8 cellular contexts compared by ENCODE assay signal in genomic region chr11:128624269-128625170, GRCh38. TPM values are rescaled to one million over a fixed set of nuclear protein-coding genes. Genes with fewer than 3 reads are reported as not detected.
DNase-seq lines count a peak whose midpoint lies in the region; ATAC-seq, FAIRE-seq and TF ChIP-seq lines count a peak whose summit lies in the region.

No MANE protein-coding gene starts in this region.

- no peaks in the 10 kb centered on the region for H3K79me2 ChIP-seq in GM23338 (replicated peaks; ENCODE audit: insufficient read depth)

- peaks cover 46% of the 10 kb centered on the region for H3K4me1 Mint-ChIP-seq in GM23338
- peaks cover 91% of the 10 kb centered on the region for H3K4me1 Mint-ChIP-seq in activated naive CD8-positive, alpha-beta T cell treated with anti-CD3 and anti-CD28 coated beads for 36 hours

- H3K4me3 Mint-ChIP-seq in GM23338: no peak overlapping the region
- H3K4me3 Mint-ChIP-seq in activated naive CD8-positive, alpha-beta T cell treated with anti-CD3 and anti-CD28 coated beads for 36 hours: peak overlapping the region; percentile 50

- peaks cover 14% of the 10 kb centered on the region for H3K27me3 Mint-ChIP-seq in GM23338 (ENCODE audit: insufficient read depth, low read depth, poor library complexity)
- no peaks in the 10 kb centered on the region for H3K27me3 Mint-ChIP-seq in activated naive CD8-positive, alpha-beta T cell treated with anti-CD3 and anti-CD28 coated beads for 36 hours

- TF ChIP-seq POLR2A in Peyer's patch (IDR thresholded peaks at IDR 0.05): no peak

- H4K20me1 ChIP-seq in GM23338 (replicated peaks; ENCODE audit: insufficient read depth): no peaks in the 10 kb centered on the region

- no peaks in the 10 kb centered on the region for H3K36me3 ChIP-seq in GM06990 (ENCODE audit: control insufficient read depth, insufficient read depth, low read length)
- no peaks in the 10 kb centered on the region for H3K36me3 ChIP-seq in GM23338 (ENCODE audit: insufficient read depth)
- H3K36me3 ChIP-seq in Peyer's patch: no peaks in the 10 kb centered on the region
- no peaks in the 10 kb centered on the region for H3K36me3 ChIP-seq in MG63

- peak overlapping the region; percentile 63; the same call in 1 of the 2 replicates for H2AFZ ChIP-seq in GM23338

- FAIRE-seq in D721Med (lab: Jason Lieb, UNC): no peak

- H3K4me2 ChIP-seq in GM23338: peak overlapping the region; percentile 64; the same call in 1 of the 2 replicates

- DNase-seq in GM06990 (ENCODE audit: extremely low read depth, insufficient read length) (peak; percentile 77), GM23338 (ENCODE audit: low spot score) (no peak), Peyer's patch (peak in 2 of 3 donors; percentile 84 to 86), NCI-H146 treated with DMSO at 0.1 percent for 48 hours (lab: John Stamatoyannopoulos, UW; ENCODE audit: unreplicated experiment) (no peak), MG63 (no peak), D721Med (ENCODE audit: insufficient read length, low spot score) (no peak)
- peak; percentile 62 for DNase-seq in activated naive CD8-positive, alpha-beta T cell treated with anti-CD3 and anti-CD28 coated beads for 36 hours
- peak; percentile 27 for DNase-seq in stimulated activated CD8-positive, alpha-beta memory T cell treated with anti-CD3 and anti-CD28 coated beads, Interleukin-7, amount 100 ng/mL, for 24 hours (ENCODE audit: low read depth)

- H3K9me3 ChIP-seq in Peyer's patch (no peaks in the 10 kb centered on the region), MG63 (no peaks in the 10 kb centered on the region)

- TF ChIP-seq CTCF in GM06990 (IDR thresholded peaks at IDR 0.05; ENCODE audit: insufficient read depth, low read length, poor library complexity, severe bottlenecking): no peak
- no peak for TF ChIP-seq CTCF in GM23338 (conservative IDR thresholded peaks at IDR 0.05; ENCODE audit: low read depth in 2 of 2)
- no peak for TF ChIP-seq CTCF in Peyer's patch (IDR thresholded peaks at IDR 0.05)
- no peak for TF ChIP-seq CTCF in D721Med (IDR thresholded peaks at IDR 0.05; ENCODE audit: insufficient read depth, missing control alignments)

- no peak overlapping the region for H3K4me3 ChIP-seq in GM06990 (replicated peaks; ENCODE audit: low read depth, low read length)
- H3K4me3 ChIP-seq in GM23338: no peak overlapping the region
- H3K4me3 ChIP-seq in Peyer's patch: no peak overlapping the region
- no peak overlapping the region for H3K4me3 ChIP-seq in MG63

- H3K9me3 Mint-ChIP-seq in GM23338: no peaks in the 10 kb centered on the region
- H3K9me3 Mint-ChIP-seq in activated naive CD8-positive, alpha-beta T cell treated with anti-CD3 and anti-CD28 coated beads for 36 hours: no peaks in the 10 kb centered on the region

- no peaks in the 10 kb centered on the region for H3K36me3 Mint-ChIP-seq in GM23338 (ENCODE audit: low read depth)
- H3K36me3 Mint-ChIP-seq in activated naive CD8-positive, alpha-beta T cell treated with anti-CD3 and anti-CD28 coated beads for 36 hours: no peaks in the 10 kb centered on the region

- H3K27ac Mint-ChIP-seq in GM23338: no peak overlapping the region
- H3K27ac Mint-ChIP-seq in activated naive CD8-positive, alpha-beta T cell treated with anti-CD3 and anti-CD28 coated beads for 36 hours: peak overlapping the region; percentile 98

- peaks cover 38% of the 10 kb centered on the region for H3K4me1 ChIP-seq in GM23338 (ENCODE audit: insufficient read depth)
- H3K4me1 ChIP-seq in Peyer's patch: peaks cover 0 to 34% (median 10%) of the 10 kb centered on the region in 4 donors

- no peaks in the 10 kb centered on the region for H3F3A ChIP-seq in GM23338 (replicated peaks; ENCODE audit: low read depth)

- H3K27ac ChIP-seq in GM23338 (ENCODE audit: low read depth) (no peak overlapping the region), Peyer's patch (peak overlapping the region; percentile 55 to 84 (median 68))

- no peak; the same call in 2 of the 3 replicates for ATAC-seq in GM23338

- no peaks in the 10 kb centered on the region for H3K9me2 ChIP-seq in GM23338 (ENCODE audit: insufficient read depth)

- H3K27me3 ChIP-seq in GM06990 (replicated peaks; ENCODE audit: control insufficient read depth, insufficient read depth, low read length) (no peaks in the 10 kb centered on the region), GM23338 (ENCODE audit: insufficient read depth) (no peaks in the 10 kb centered on the region), Peyer's patch (no peaks in the 10 kb centered on the region), MG63 (no peaks in the 10 kb centered on the region)

TF ChIP-seq in GM23338, 12 proteins besides CTCF, POLR2A, EP300 and RAD21 (continues in another document):
- TF ChIP-seq ETS1 (IDR thresholded peaks at IDR 0.05) (no peak), ZNF114 (CRISPR knock-in tag; IDR thresholded peaks at IDR 0.05) (no peak), NANOG (IDR thresholded peaks at IDR 0.05; ENCODE audit: borderline replicate concordance) (no peak), ZNF462 (CRISPR knock-in tag; IDR thresholded peaks at IDR 0.05) (no peak), EZH2 (IDR thresholded peaks at IDR 0.05; ENCODE audit: low read depth, unreplicated experiment) (no peak), STAT1 (IDR thresholded peaks at IDR 0.05; ENCODE audit: unreplicated experiment) (no peak), CREB1 (CRISPR knock-in tag; IDR thresholded peaks at IDR 0.05; ENCODE audit: low read depth) (no peak)

RNA-seq across cellular contexts. Expression of gene ETS1, which starts 37.2 kb away (rescaled TPM):
- total RNA-seq in GM23338 (2014; rRNA removed; shearing (Covaris generic)): 49.0 and 52.6 TPM in 2 replicates
- polyA plus RNA-seq in GM23338 (2016; fragmentation: Nextera tagmentation; extraction: Ambion mirVana): 25.2 and 25.6 TPM in 2 replicates
- 10 to 100 TPM; 21.9 to 78.4 (median 31.3) TPM for total RNA-seq in Peyer's patch
- 100 to 1,000 TPM; 426 to 430 TPM for total RNA-seq in activated naive CD8-positive, alpha-beta T cell treated with anti-CD3 and anti-CD28 coated beads for 36 hours
- total RNA-seq in MG63 (2014; rRNA removed; shearing (Covaris generic); ENCODE audit: low replicate concordance): 69.8 and 70.5 TPM in 2 replicates

Comparison
In these comparisons a context has a peak if more than half of its experiments do, and no peak if none do; other contexts are left out.
1. DNase-seq: peak in GM06990 (single experiment), Peyer's patch (2 of 3), activated naive CD8-positive, alpha-beta T cell treated with anti-CD3 and anti-CD28 coated beads for 36 hours (single experiment) and stimulated activated CD8-positive, alpha-beta memory T cell treated with anti-CD3 and anti-CD28 coated beads, Interleukin-7, amount 100 ng/mL, for 24 hours (single experiment); none in GM23338 (single experiment), NCI-H146 treated with DMSO at 0.1 percent for 48 hours (single experiment), MG63 (single experiment) and D721Med (single experiment).